Comparison of ENCODE assay signal across 32 cellular contexts in the genomic region with DNA sequence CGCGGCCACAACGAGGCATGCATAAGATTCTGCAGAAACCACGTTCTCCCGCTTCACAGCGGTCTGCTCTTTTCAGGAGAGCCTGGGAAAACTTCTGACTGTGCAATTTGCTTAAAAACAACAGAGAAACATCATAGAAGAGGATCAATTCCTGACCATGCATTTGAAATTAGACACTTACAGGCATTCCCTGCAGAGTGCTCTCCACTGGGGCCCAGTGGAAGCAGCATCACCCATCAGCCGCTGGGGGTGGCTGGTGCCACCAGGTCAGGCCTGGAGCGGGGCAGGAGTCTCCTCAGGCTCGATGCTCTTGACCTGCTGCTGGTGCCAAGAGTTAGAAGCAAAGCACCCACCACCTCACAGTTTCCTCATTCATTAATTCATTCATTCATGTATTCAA.
"Had no signal": no experiment of that assay in that cellular context is flagged by ENCODE, and none has a peak within 500 bp of the region (broad histone marks: within the 10 kb centered on the region; RNA-seq: fewer than 3 reads in every experiment).

No MANE protein-coding gene starts in this region.

- H3K4me3 ChIP-seq: body of pancreas had no signal

- H3K36me3 ChIP-seq: WERI-Rb-1 had no signal

- H3K4me1 ChIP-seq: body of pancreas had no signal

- H3K27ac ChIP-seq: body of pancreas, RWPE1, WERI-Rb-1 had no signal

- DNase-seq: activated CD4-positive, alpha-beta memory T cell treated with anti-CD3 and anti-CD28 coated beads, Interleukin-2, amount 10 ng/mL, durations not matched to agents 7 days and 5 days; activated CD4-positive, alpha-beta T cell treated with anti-CD3 and anti-CD28 coated beads for 1 hour; activated CD4-positive, alpha-beta T cell treated with anti-CD3 and anti-CD28 coated beads for 48 hours; activated CD4-positive, CD25-positive, alpha-beta regulatory T cell; activated CD8-positive, alpha-beta memory T cell treated with anti-CD3 and anti-CD28 coated beads for 24 hours; activated CD8-positive, alpha-beta memory T cell treated with anti-CD3 and anti-CD28 coated beads, Interleukin-2, amount 10 ng/mL, durations not matched to agents 7 days and 5 days; activated CD8-positive, alpha-beta memory T cell treated with anti-CD3 and anti-CD28 coated beads, Interleukin-2, amount 50 U/mL, for 48 hours; activated effector memory CD4-positive, alpha-beta T cell treated with Interleukin-2 at 50 U/mL for 16 hours; activated naive CD4-positive, alpha-beta T cell treated with anti-CD3 and anti-CD28 coated beads, Interleukin-2, amount 10 ng/mL, durations not matched to agents 7 days and 5 days; activated naive CD8-positive, alpha-beta T cell treated with anti-CD3 and anti-CD28 coated beads, Interleukin-2, amount 50 U/mL, for 24 hours; activated T-cell treated with anti-CD3 and anti-CD28 coated beads, Interleukin-2, amount 50 U/mL, for 48 hours; anterior cingulate cortex; body of pancreas; caudate nucleus; KG1; MM.1S; MV-4-11; NCI-H1092; NCI-H1436 treated with DMSO at 0.1 percent for 48 hours; NCI-H187; NCI-H2029 treated with DMSO at 0.1 percent for 48 hours; NCI-H2107; NCI-H2171; NCI-H510A; NCI-H526; NCI-H748 treated with DMSO at 0.1 percent for 48 hours; NK-92 treated with Interleukin-12 subunit alpha and Interleukin-12 subunit beta, amount 100 ng/mL, for 24 hours; PC-3; SIG-M5; T1000; WERI-Rb-1 had no signal

- H3K9me3 ChIP-seq: body of pancreas had no signal
